In genomic region chr10:11286261-11286989, GRCh38 we compare ENCODE assay signal across 9 cellular contexts.
DNase-seq lines count a peak whose midpoint lies in the region; ATAC-seq and TF ChIP-seq lines count a peak whose summit lies in the region.
"Had no signal": no experiment of that assay in that cellular context is flagged by ENCODE, and none has a peak within 500 bp of the region (broad histone marks: within the 10 kb centered on the region; RNA-seq: fewer than 3 reads in every experiment).

No MANE protein-coding gene starts in this region.

- H3K4me3 Mint-ChIP-seq in activated T-helper 17 cell treated with anti-CD3 and anti-CD28 coated beads, Interleukin-2, amount 50 U/mL, for 72 hours: no peak overlapping the region

- DNase-seq in GM12865 (ENCODE audit: low read depth): peak; percentile 86
- no peak for DNase-seq in iPS-NIHi11 (ENCODE audit: low spot score)
- DNase-seq in central memory CD4-positive, alpha-beta T cell: no peak
- no peak for DNase-seq in SHP77 treated with DMSO at 0.1 percent for 48 hours (lab: John Stamatoyannopoulos, UW)
- no peak for DNase-seq in hypothalamus (lab: John Stamatoyannopoulos, UW)
- DNase-seq: NCI-H1092 had no signal

- H3K27me3 Mint-ChIP-seq in activated T-helper 17 cell treated with anti-CD3 and anti-CD28 coated beads, Interleukin-2, amount 50 U/mL, for 72 hours: no peaks in the 10 kb centered on the region

- no peaks in the 10 kb centered on the region for H3K9me3 Mint-ChIP-seq in activated T-helper 17 cell treated with anti-CD3 and anti-CD28 coated beads, Interleukin-2, amount 50 U/mL, for 72 hours

- TF ChIP-seq CTCF in GM12865 (IDR thresholded peaks at IDR 0.05; ENCODE audit: insufficient read depth, low read depth, low read length, missing control alignments): no peak

- ATAC-seq in GM19043 (IDR thresholded peaks at IDR 0.05; ENCODE audit: low read depth, unreplicated experiment) (peak; percentile 86), HG02884 (IDR thresholded peaks at IDR 0.05; ENCODE audit: unreplicated experiment) (peak; percentile 92)
- peak; percentile 74 for ATAC-seq in activated T-helper 17 cell treated with anti-CD3 and anti-CD28 coated beads, Interleukin-2, amount 50 U/mL, for 72 hours (replicated peaks)

- H3K4me3 ChIP-seq in GM12865 (ENCODE audit: low read depth, low read length): no peak overlapping the region

- no peaks in the 10 kb centered on the region for H3K36me3 Mint-ChIP-seq in activated T-helper 17 cell treated with anti-CD3 and anti-CD28 coated beads, Interleukin-2, amount 50 U/mL, for 72 hours (ENCODE audit: low read depth)

- peaks cover 11% of the 10 kb centered on the region for H3K4me1 Mint-ChIP-seq in activated T-helper 17 cell treated with anti-CD3 and anti-CD28 coated beads, Interleukin-2, amount 50 U/mL, for 72 hours

- H3K27ac Mint-ChIP-seq in activated T-helper 17 cell treated with anti-CD3 and anti-CD28 coated beads, Interleukin-2, amount 50 U/mL, for 72 hours: no peak overlapping the region
